8 cellular contexts compared by ENCODE assay signal in the genomic region with DNA sequence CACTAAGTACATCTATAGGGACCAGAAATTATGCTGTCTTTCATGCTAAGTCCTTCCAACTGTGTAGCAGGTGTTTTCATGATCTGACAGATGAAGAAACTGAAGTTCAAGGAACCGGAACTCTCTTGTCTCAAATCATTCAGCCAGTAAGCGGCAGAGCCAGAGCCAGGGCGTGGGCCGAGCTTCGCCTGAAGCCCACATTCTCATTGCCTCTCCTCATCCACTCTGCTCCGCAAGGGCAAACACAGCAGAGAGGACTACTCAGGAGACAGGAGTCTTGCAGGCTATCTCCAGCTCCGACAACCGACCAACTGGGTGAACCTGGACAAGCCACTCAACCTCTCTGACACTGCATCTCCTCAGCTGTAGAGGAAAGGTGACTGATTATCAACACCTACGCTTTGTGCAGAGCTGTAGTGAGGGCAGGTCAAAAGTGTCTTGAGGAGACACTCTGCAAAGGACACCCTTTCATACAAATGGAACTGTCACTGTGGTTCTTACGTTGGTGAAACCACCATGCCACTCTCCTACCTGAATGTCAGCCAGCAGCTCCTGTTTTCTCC.
A peak's percentile ranks its signal among the peaks of the same experiment; 100 is the strongest.
DNase-seq lines count a peak whose midpoint lies in the region; ATAC-seq and TF ChIP-seq lines count a peak whose summit lies in the region.

No MANE protein-coding gene starts in this region.

- POLR2A ChIA-PET in CD8-positive, alpha-beta memory T cell (lab: Charles Lee) = no interaction called here

- H4K20me1 ChIP-seq in osteoblast (ENCODE audit: insufficient read depth, low read length) = peaks cover 8% of the 10 kb centered on the region

- H3K4me2 ChIP-seq in osteoblast (ENCODE audit: insufficient read depth, low read length) = no peak overlapping the region

- H3K9me3 Mint-ChIP-seq in CD8-positive, alpha-beta memory T cell = no peaks in the 10 kb centered on the region

- peak; percentile 60 for ATAC-seq in GM19043 (IDR thresholded peaks at IDR 0.05; ENCODE audit: low read depth, unreplicated experiment)
- peak; percentile 57 for ATAC-seq in HG03354 (IDR thresholded peaks at IDR 0.05; ENCODE audit: poor library complexity, severe bottlenecking, unreplicated experiment)

- peaks cover 24% of the 10 kb centered on the region for H3K79me2 ChIP-seq in osteoblast (ENCODE audit: insufficient read depth, low read length)

- H2AFZ ChIP-seq in osteoblast (ENCODE audit: low read length) = no peak overlapping the region

- H3K4me1 ChIP-seq in CD8-positive, alpha-beta memory T cell (ENCODE audit: insufficient read depth, low read length) = peaks cover 47% of the 10 kb centered on the region
- H3K4me1 ChIP-seq in effector memory CD4-positive, alpha-beta T cell (ENCODE audit: control insufficient read depth, insufficient read depth, low read length, poor library complexity, severe bottlenecking) = peaks cover 27% of the 10 kb centered on the region
- H3K4me1 ChIP-seq in osteoblast (ENCODE audit: insufficient read depth, low read length) = peaks cover 10% of the 10 kb centered on the region

- TF ChIP-seq CTCF in osteoblast (IDR thresholded peaks at IDR 0.05; ENCODE audit: extremely low read depth, low read depth, low read length) = no peak

- no peak overlapping the region for H3K27ac ChIP-seq in CD8-positive, alpha-beta memory T cell (ENCODE audit: low read depth, low read length)
- peak overlapping the region; percentile 47 for H3K27ac ChIP-seq in effector memory CD4-positive, alpha-beta T cell (ENCODE audit: insufficient read depth, low read length, poor library complexity, severe bottlenecking)
- no peak overlapping the region for H3K27ac ChIP-seq in osteoblast (ENCODE audit: low read depth, low read length)

- H3K36me3 ChIP-seq in CD8-positive, alpha-beta memory T cell (ENCODE audit: insufficient read depth, low read length) = peaks cover 31% of the 10 kb centered on the region
- H3K36me3 ChIP-seq in effector memory CD4-positive, alpha-beta T cell (ENCODE audit: control insufficient read depth, insufficient read depth, low read length) = peaks cover 38% of the 10 kb centered on the region
- peaks cover 5% of the 10 kb centered on the region for H3K36me3 ChIP-seq in osteoblast (ENCODE audit: insufficient read depth, low read length)

- peak overlapping the region; percentile 14 to 97 (median 72) for H3K27ac Mint-ChIP-seq in CD8-positive, alpha-beta memory T cell

- peak overlapping the region in 5 of 7 donors; percentile 12 to 37 (median 25) for H3K4me3 Mint-ChIP-seq in CD8-positive, alpha-beta memory T cell

- no peak overlapping the region for H3K4me3 ChIP-seq in CD8-positive, alpha-beta memory T cell (ENCODE audit: low read length)
- no peak overlapping the region for H3K4me3 ChIP-seq in effector memory CD4-positive, alpha-beta T cell (ENCODE audit: insufficient read depth, low read depth, low read length, poor library complexity, severe bottlenecking)
- H3K4me3 ChIP-seq in osteoblast (ENCODE audit: insufficient read depth, low read length) = no peak overlapping the region

- H3K27me3 ChIP-seq in CD8-positive, alpha-beta memory T cell (ENCODE audit: insufficient read depth, low read length, poor library complexity, severe bottlenecking) = no peaks in the 10 kb centered on the region
- no peaks in the 10 kb centered on the region for H3K27me3 ChIP-seq in effector memory CD4-positive, alpha-beta T cell (replicated peaks; ENCODE audit: control insufficient read depth, insufficient read depth, low read length, poor library complexity, severe bottlenecking)
- no peaks in the 10 kb centered on the region for H3K27me3 ChIP-seq in osteoblast (ENCODE audit: insufficient read depth, low read length)

- H3K4me1 Mint-ChIP-seq in CD8-positive, alpha-beta memory T cell = peaks cover 52 to 76% (median 68%) of the 10 kb centered on the region in 3 donors

- peaks cover 4 to 62% (median 15%) of the 10 kb centered on the region in 3 donors for H3K36me3 Mint-ChIP-seq in CD8-positive, alpha-beta memory T cell

- CTCF ChIA-PET in CD8-positive, alpha-beta memory T cell (lab: Charles Lee) = interaction anchor here (0.6 to 2.4 kb wide), 14 partner anchors 8 to 264 kb away, joined by 3 to 7 read pairs (median 3); no protein-coding TSS in a partner anchor

- peaks cover 0 to 2% of the 10 kb centered on the region in 2 donors for H3K27me3 Mint-ChIP-seq in CD8-positive, alpha-beta memory T cell

- H3K9me3 ChIP-seq in CD8-positive, alpha-beta memory T cell (ENCODE audit: low read length) = no peaks in the 10 kb centered on the region
- H3K9me3 ChIP-seq in effector memory CD4-positive, alpha-beta T cell (ENCODE audit: control insufficient read depth, low read length) = no peaks in the 10 kb centered on the region
- no peaks in the 10 kb centered on the region for H3K9me3 ChIP-seq in osteoblast (ENCODE audit: low read depth, low read length)

- no peak for DNase-seq in CD8-positive, alpha-beta memory T cell
- DNase-seq in effector memory CD4-positive, alpha-beta T cell = no peak
- DNase-seq in NCI-H82 (lab: John Stamatoyannopoulos, UW) = no peak
- no peak for DNase-seq in activated effector memory CD4-positive, alpha-beta T cell treated with anti-CD3 and anti-CD28 coated beads, Interleukin-2, amount 50 U/mL, for 16 hours
- no peak for DNase-seq in NCI-H2081 treated with DMSO at 0.1 percent for 48 hours (lab: John Stamatoyannopoulos, UW)
- no peak for DNase-seq in osteoblast (ENCODE audit: insufficient read length, low spot score, missing footprints)
